24 cellular contexts compared by ENCODE assay signal in the genomic region with DNA sequence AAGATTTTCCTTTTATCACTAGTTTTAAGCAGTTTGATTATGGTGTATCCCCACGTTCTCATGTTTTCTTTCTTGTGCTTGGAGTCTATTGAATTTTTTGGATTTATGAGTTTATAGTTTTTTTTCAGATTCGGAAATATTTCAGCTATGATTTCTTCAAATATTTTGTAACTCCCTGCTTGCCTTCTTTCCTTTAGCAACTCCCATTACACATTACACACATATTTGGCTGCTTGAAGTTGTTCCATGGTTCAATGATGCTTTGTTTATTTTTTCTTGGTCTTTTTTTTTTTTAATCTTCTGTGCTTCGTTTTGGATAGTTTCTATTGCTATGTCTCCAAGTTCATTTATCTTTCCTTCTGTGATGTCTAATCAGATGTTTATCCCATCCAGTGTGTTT. TPM values are rescaled to one million over a fixed set of nuclear protein-coding genes. Genes with fewer than 3 reads are reported as not detected.
DNase-seq lines count a peak whose midpoint lies in the region; ATAC-seq and TF ChIP-seq lines count a peak whose summit lies in the region.
"Had no signal": no experiment of that assay in that cellular context is flagged by ENCODE, and none has a peak within 500 bp of the region (broad histone marks: within the 10 kb centered on the region; RNA-seq: fewer than 3 reads in every experiment).

No MANE protein-coding gene starts in this region.

- no peak overlapping the region for H3K4me3 Mint-ChIP-seq in endothelial cell (ENCODE audit: unreplicated experiment)
- H3K4me3 Mint-ChIP-seq: activated B cell treated with CpG ODN at 0.5 μM for 24 hours; activated naive CD8-positive, alpha-beta T cell treated with anti-CD3 and anti-CD28 coated beads for 36 hours; activated T-cell treated with anti-CD3 and anti-CD28 coated beads, Interleukin-2, amount 50 U/mL, for 24 hours had no signal

- DNase-seq in GM04503 (ENCODE audit: low read depth) (peak; percentile 58), dedifferentiated amniotic fluid mesenchymal stem cell (ENCODE audit: extremely low spot score) (peak; percentile 84), iris pigment epithelial cell (ENCODE audit: low read depth) (peak; percentile 56), occipital lobe (lab: John Stamatoyannopoulos, UW) (no peak), endothelial cell (ENCODE audit: low spot score) (no peak)
- DNase-seq: activated B cell treated with CpG ODN at 0.5 μM for 24 hours; activated CD4-positive, alpha-beta T cell treated with anti-CD3 and anti-CD28 coated beads, Interleukin-2, amount 50 U/mL, for 1 hour; activated effector memory CD4-positive, alpha-beta T cell treated with anti-CD3 and anti-CD28 coated beads, Interleukin-2, amount 50 U/mL, for 16 hours; activated naive CD8-positive, alpha-beta T cell treated with anti-CD3 and anti-CD28 coated beads for 36 hours; activated T-cell treated with anti-CD3 and anti-CD28 coated beads, Interleukin-2, amount 50 U/mL, for 24 hours; central memory CD4-positive, alpha-beta T cell; DND-41; foreskin melanocyte; heart left ventricle; KBM-7; NCI-H1105; NCI-H1930; NCI-H524; OCI-M1; right lobe of liver; stimulated activated CD4-positive, alpha-beta T cell treated with anti-CD3 and anti-CD28 coated beads, Interleukin-4, amount 100 ng/mL, for 24 hours; T-helper 1 cell had no signal

- no peaks in the 10 kb centered on the region for H3K27me3 Mint-ChIP-seq in endothelial cell (ENCODE audit: unreplicated experiment)
- H3K27me3 Mint-ChIP-seq: activated B cell treated with CpG ODN at 0.5 μM for 24 hours; activated naive CD8-positive, alpha-beta T cell treated with anti-CD3 and anti-CD28 coated beads for 36 hours; activated T-cell treated with anti-CD3 and anti-CD28 coated beads, Interleukin-2, amount 50 U/mL, for 24 hours had no signal

- H3K4me1 Mint-ChIP-seq in endothelial cell (ENCODE audit: unreplicated experiment), result peaks cover 4% of the 10 kb centered on the region
- H3K4me1 Mint-ChIP-seq: activated B cell treated with CpG ODN at 0.5 μM for 24 hours had no signal

- no peak for TF ChIP-seq CTCF in endothelial cell (IDR thresholded peaks at IDR 0.05; ENCODE audit: unreplicated experiment)

- ATAC-seq in GM19023 (IDR thresholded peaks at IDR 0.05; ENCODE audit: unreplicated experiment) (no peak), HG03342 (IDR thresholded peaks at IDR 0.05; ENCODE audit: unreplicated experiment) (no peak)
- ATAC-seq: heart left ventricle, right lobe of liver had no signal

- no peaks in the 10 kb centered on the region for H3K36me3 Mint-ChIP-seq in endothelial cell (ENCODE audit: low read depth, unreplicated experiment)

- no peaks in the 10 kb centered on the region for H3K9me3 Mint-ChIP-seq in endothelial cell (ENCODE audit: unreplicated experiment)

- no peak overlapping the region for H3K27ac Mint-ChIP-seq in endothelial cell (ENCODE audit: unreplicated experiment)
- H3K27ac Mint-ChIP-seq: activated B cell treated with CpG ODN at 0.5 μM for 24 hours; activated naive CD8-positive, alpha-beta T cell treated with anti-CD3 and anti-CD28 coated beads for 36 hours; activated T-cell treated with anti-CD3 and anti-CD28 coated beads, Interleukin-2, amount 50 U/mL, for 24 hours had no signal

RNA-seq across cellular contexts. Expression of a gene that starts 48.5 kb away (rescaled TPM):
- total RNA-seq in occipital lobe, result 13.1 TPM
- 11.2 TPM for total RNA-seq in endothelial cell (ENCODE audit: unreplicated experiment)

Comparison
In these comparisons a context has a peak if more than half of its experiments do, and no peak if none do; other contexts are left out.
1. DNase-seq: peak in GM04503 (single experiment), dedifferentiated amniotic fluid mesenchymal stem cell (single experiment) and iris pigment epithelial cell (single experiment); none in occipital lobe (single experiment) and endothelial cell (single experiment).